In the genomic region with DNA sequence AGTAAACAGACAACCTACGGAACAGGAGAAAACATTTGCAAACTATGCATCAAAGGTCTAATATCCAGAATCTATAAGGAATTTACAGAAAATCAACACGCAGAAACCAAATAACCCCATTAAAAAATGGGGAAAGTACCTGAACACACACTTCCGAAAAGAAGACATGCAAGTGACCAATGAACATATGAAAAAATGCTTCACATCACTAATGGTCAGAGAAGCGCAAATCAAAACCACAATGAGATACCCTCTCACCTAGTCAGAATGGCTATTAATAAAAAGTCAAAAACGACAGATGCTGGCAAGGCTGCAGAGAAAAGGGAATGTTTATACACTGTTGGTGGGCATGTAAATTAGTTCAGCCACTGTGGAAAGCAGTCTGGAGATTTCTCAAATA, we compare ENCODE assay signal across 24 cellular contexts. TPM values are rescaled to one million over a fixed set of nuclear protein-coding genes. Genes with fewer than 3 reads are reported as not detected.
A peak's percentile ranks its signal among the peaks of the same experiment; 100 is the strongest.
DNase-seq lines count a peak whose midpoint lies in the region; ATAC-seq, FAIRE-seq and TF ChIP-seq lines count a peak whose summit lies in the region.
"Had no signal": no experiment of that assay in that cellular context is flagged by ENCODE, and none has a peak within 500 bp of the region (broad histone marks: within the 10 kb centered on the region; RNA-seq: fewer than 3 reads in every experiment).

No MANE protein-coding gene starts in this region.

- DNase-seq in activated T-cell treated with anti-CD3 and anti-CD28 coated beads, Interleukin-2, amount 50 U/mL, for 24 hours, result no peak
- no peak for DNase-seq in activated T-cell treated with anti-CD3 and anti-CD28 coated beads, Interleukin-2, amount 50 U/mL, for 48 hours
- DNase-seq in GM12878 (ENCODE audit: low read depth, low spot score) (peak; percentile 20), erythroblast (lab: John Stamatoyannopoulos, UW) (no peak), kidney (no peak), head of caudate nucleus (no peak)
- DNase-seq: Caco-2; CD4-positive, CD25-positive, alpha-beta regulatory T cell; CD8-positive, alpha-beta T cell; DMS153; DND-41; GM23248; H7; HCEC 1CT had no signal

- no peak for TF ChIP-seq RAD21 in GM12878 (IDR thresholded peaks at IDR 0.05; ENCODE audit: insufficient read depth, low read depth, low read length)

- WGBS in GM12878 (ENCODE audit: insufficient coverage, insufficient replicate concordance, low lambda C conversion rate, missing lambda C conversion rate), result 32% methylated on average over 5 of the region's 5 CpGs

- TF ChIP-seq POLR2A in GM12878 (IDR thresholded peaks at IDR 0.05; ENCODE audit: low read depth, low read length), result no peak
- no peak for TF ChIP-seq POLR2A in erythroblast (IDR thresholded peaks at IDR 0.05; ENCODE audit: low read length)

- H3K27me3 ChIP-seq in GM12878 (replicated peaks in 1 of 2; ENCODE audit: control insufficient read depth in 2 of 2, insufficient read depth in 2 of 2, low read length in 1 of 2), result no peaks in the 10 kb centered on the region
- H3K27me3 ChIP-seq: BLaER1 had no signal

- H3K4me3 Mint-ChIP-seq in activated T-cell treated with anti-CD3 and anti-CD28 coated beads, Interleukin-2, amount 50 U/mL, for 24 hours, result no peak overlapping the region
- H3K4me3 Mint-ChIP-seq: B cell; CD4-positive, CD25-positive, alpha-beta regulatory T cell; CD8-positive, alpha-beta T cell had no signal

- SMC1A ChIA-PET in GM12878 (lab: Charles Lee; ENCODE audit: uncharacterized antibody, unreplicated experiment), result interaction anchor here (0.6 to 1.1 kb wide), 3 partner anchors 15 to 333 kb away, joined by 3 read pairs; no protein-coding TSS in a partner anchor

- peaks cover 21% of the 10 kb centered on the region for H3K4me1 Mint-ChIP-seq in activated T-cell treated with anti-CD3 and anti-CD28 coated beads, Interleukin-2, amount 50 U/mL, for 24 hours (ENCODE audit: low read depth)

- H3K27me3 Mint-ChIP-seq in activated T-cell treated with anti-CD3 and anti-CD28 coated beads, Interleukin-2, amount 50 U/mL, for 24 hours, result no peaks in the 10 kb centered on the region
- H3K27me3 Mint-ChIP-seq: B cell; CD4-positive, CD25-positive, alpha-beta regulatory T cell had no signal

- TF ChIP-seq CTCF in GM12878 (IDR thresholded peaks at IDR 0.05 in 2 of 3, conservative IDR thresholded peaks at IDR 0.05 in 1 of 3; ENCODE audit: control insufficient read depth in 2 of 3, extremely low read depth in 1 of 3, insufficient read depth in 1 of 3, low read depth in 3 of 3, low read length in 3 of 3), result no peak
- TF ChIP-seq CTCF in kidney (IDR thresholded peaks at IDR 0.05; ENCODE audit: borderline replicate concordance, extremely low read depth, insufficient read depth), result no peak

- H3K36me3 Mint-ChIP-seq in activated T-cell treated with anti-CD3 and anti-CD28 coated beads, Interleukin-2, amount 50 U/mL, for 24 hours (ENCODE audit: low read depth), result peaks cover 30% of the 10 kb centered on the region

- H3K27ac ChIP-seq in GM12878 (ENCODE audit: control insufficient read depth, insufficient read depth), result no peak overlapping the region; the same call in 1 of the 2 replicates
- no peak overlapping the region for H3K27ac ChIP-seq in kidney (ENCODE audit: low read depth in 2 of 2, low read length in 2 of 2)
- H3K27ac ChIP-seq: 22Rv1, BLaER1, C4-2B, GM23248 had no signal

- in situ Hi-C loops in GM12878 (cut with MboI), result no loop called here

- peaks cover 13% of the 10 kb centered on the region for H3K9me3 Mint-ChIP-seq in activated T-cell treated with anti-CD3 and anti-CD28 coated beads, Interleukin-2, amount 50 U/mL, for 24 hours

- BruUV-seq in GM12878 (replicated peaks; lab: Mats Ljungman, UMichigan), result no TSS peak

- ATAC-seq in GM18502 (IDR thresholded peaks at IDR 0.05; ENCODE audit: poor library complexity, unreplicated experiment) (peak; percentile 42), HG02885 (IDR thresholded peaks at IDR 0.05; ENCODE audit: poor library complexity, unreplicated experiment) (peak; percentile 51), GM12878 (peak; percentile 85)
- ATAC-seq: CD8-positive, alpha-beta T cell had no signal

- H3K4me3 ChIP-seq in GM12878, result no peak overlapping the region
- no peak overlapping the region for H3K4me3 ChIP-seq in kidney (ENCODE audit: low read length in 2 of 2)
- H3K4me3 ChIP-seq: BLaER1, GM23248 had no signal

- H3K9me3 ChIP-seq in GM12878 (replicated peaks; ENCODE audit: control insufficient read depth, insufficient read depth, low read length), result no peaks in the 10 kb centered on the region; the same call in 1 of the 3 replicates
- H3K9me3 ChIP-seq in kidney (ENCODE audit: control insufficient read depth in 1 of 2, low read length in 2 of 2), result no peaks in the 10 kb centered on the region
- H3K9me3 ChIP-seq: Caco-2 had no signal

- POLR2A ChIA-PET in GM12878 (lab: Charles Lee), result no interaction called here

- FAIRE-seq in GM12878 (lab: Jason Lieb, UNC) (no peak), kidney (lab: Jason Lieb, UNC) (no peak)
- FAIRE-seq: A204.1, G401.6, GM19239, H1 had no signal

- RAD21 ChIA-PET in GM12878 (lab: Charles Lee; ENCODE audit: unreplicated experiment), result interaction anchor here (0.6 to 1.3 kb wide), 2 partner anchors 30 to 199 kb away, joined by 3 to 5 read pairs; no protein-coding TSS in a partner anchor

- H3K9ac ChIP-seq in GM12878 (ENCODE audit: control insufficient read depth, insufficient read depth, low read length), result no peak overlapping the region
- H3K9ac ChIP-seq in kidney (ENCODE audit: low read length in 2 of 2), result no peak overlapping the region
- H3K9ac ChIP-seq: BLaER1, GM23248 had no signal

- CTCF ChIA-PET in GM12878 (lab: Yijun Ruan, JAX), result interaction anchor here (0.6 to 1.4 kb wide), 3 partner anchors 11 to 278 kb away, joined by 3 to 4 read pairs (median 3); no protein-coding TSS in a partner anchor

- intact Hi-C loops in GM12878 (cut with micrococcal nuclease; ENCODE audit: unreplicated experiment) (loop anchor here (5.0 kb wide), 2 partner anchors 42 to 93 kb away; no protein-coding TSS in a partner anchor), kidney (cut with DNase I) (no loop called here), head of caudate nucleus (cut with DNase I) (no loop called here)

- peak overlapping the region; percentile 2 for H2AFZ ChIP-seq in GM12878 (ENCODE audit: control insufficient read depth, low read depth, low read length)
- H2AFZ ChIP-seq: GM23248 had no signal

- peaks cover 17% of the 10 kb centered on the region for H3K4me1 ChIP-seq in GM12878 (ENCODE audit: control insufficient read depth, insufficient read depth, low read length)
- H3K4me1 ChIP-seq in kidney (ENCODE audit: control insufficient read depth in 1 of 2, insufficient read depth in 1 of 2, low read depth in 1 of 2, low read length in 2 of 2), result no peaks in the 10 kb centered on the region
- H3K4me1 ChIP-seq: BLaER1, Caco-2 had no signal

- H3K36me3 ChIP-seq in GM12878 (ENCODE audit: control insufficient read depth in 2 of 2, insufficient read depth in 2 of 2, low read length in 1 of 2) (no peaks in the 10 kb centered on the region; a peak in 1 of 4 replicates), kidney (ENCODE audit: control insufficient read depth in 1 of 2, insufficient read depth in 2 of 2, low read length in 2 of 2) (peaks cover under 1 to 4% of the 10 kb centered on the region in 2 donors)

- H3K4me2 ChIP-seq in GM12878 (ENCODE audit: control insufficient read depth, insufficient read depth), result peak overlapping the region; percentile 22; the same call in 1 of the 2 replicates
- H3K4me2 ChIP-seq: BLaER1 had no signal

- H3K27ac Mint-ChIP-seq in activated T-cell treated with anti-CD3 and anti-CD28 coated beads, Interleukin-2, amount 50 U/mL, for 24 hours, result peak overlapping the region; percentile 60
- H3K27ac Mint-ChIP-seq: B cell; CD4-positive, CD25-positive, alpha-beta regulatory T cell; CD8-positive, alpha-beta T cell had no signal

- H4K20me1 ChIP-seq in GM12878 (ENCODE audit: control insufficient read depth, insufficient read depth), result no peaks in the 10 kb centered on the region
- H4K20me1 ChIP-seq: BLaER1 had no signal

- no peaks in the 10 kb centered on the region for H3K79me2 ChIP-seq in GM12878 (ENCODE audit: control insufficient read depth, insufficient read depth, low read length)

- TF ChIP-seq EP300 in GM12878 (IDR thresholded peaks at IDR 0.05; ENCODE audit: borderline replicate concordance in 1 of 2, control insufficient read depth in 1 of 2, low read depth in 2 of 2, low read length in 2 of 2), result 0 out of 4 replicates have a peak, but pooled peaks of 1 of the 2 experiments have one; percentile 23

RNA-seq across cellular contexts. Expression of gene SLC25A15, which starts 29.5 kb away (rescaled TPM):
- total RNA-seq in GM12878 (2013; cell fraction: nucleolus; rRNA removed), result 5.0 and 5.8 TPM in 2 replicates
- total RNA-seq in GM12878 (2014; rRNA removed) (20.6 and 25.0 TPM in 2 replicates), GM12878 (2014; rRNA removed; fragmentation: Illumina TruSeq; extraction: Trizol) (14.8 and 15.7 TPM in 2 replicates), GM12878 (2021) (16.0 and 18.5 TPM in 2 replicates), kidney (7.7 TPM)
- polyA plus RNA-seq in GM12878 (2011; ENCODE audit: low read depth), result 2.3 TPM
- polyA plus RNA-seq in GM12878 (2011; rRNA removed) (9.1 and 11.6 TPM in 2 replicates), GM12878 (2014; fragmentation: Illumina TruSeq; extraction: Trizol) (11.8 and 13.6 TPM in 2 replicates), GM12878 (2014; fragmentation: Nextera tagmentation; extraction: Ambion mirVana) (1 to 10 TPM; 2.7 to 3.6 TPM), GM12878 (2014; rRNA removed) (14.6 and 15.1 TPM in 2 replicates), GM12878 (2016; fragmentation: Nextera tagmentation; extraction: Ambion mirVana) (10 to 100 TPM; 19.6 to 20.5 TPM), kidney (ENCODE audit: insufficient read depth, low read depth, low replicate concordance) (5.4 TPM)
- 7.8 and 8.6 TPM in 2 replicates for polyA plus RNA-seq in GM12878 (2011; cell fraction: cytosol; rRNA removed)
- 4.3 and 4.5 TPM in 2 replicates for polyA plus RNA-seq in GM12878 (2011; cell fraction: nucleus; rRNA removed)
- 5.1 and 6.8 TPM in 2 replicates for polyA plus RNA-seq in GM12878 (2012)
- 10.9 and 19.0 TPM in 2 replicates for polyA minus RNA-seq in GM12878 (2011; rRNA and poly(A)+ RNA removed)
- polyA minus RNA-seq in GM12878 (2011; cell fraction: cytosol; rRNA and poly(A)+ RNA removed), result 6.3 TPM in 2 replicates
- polyA minus RNA-seq in GM12878 (2011; cell fraction: nucleus; rRNA and poly(A)+ RNA removed), result 1.7 and 2.5 TPM in 2 replicates

RNA-seq across cellular contexts. Expression of gene MRPS31, which starts 47.9 kb away (rescaled TPM):
- 47.7 and 57.4 TPM in 2 replicates for total RNA-seq in GM12878 (2013; cell fraction: nucleolus; rRNA removed)
- total RNA-seq in GM12878 (2014; rRNA removed), result 20.3 and 21.9 TPM in 2 replicates
- 41.9 and 45.4 TPM in 2 replicates for total RNA-seq in GM12878 (2014; rRNA removed; fragmentation: Illumina TruSeq; extraction: Trizol)
- 25.8 and 27.1 TPM in 2 replicates for total RNA-seq in GM12878 (2021)
- polyA plus RNA-seq in GM12878 (2011; ENCODE audit: low read depth), result 19.2 TPM
- polyA plus RNA-seq in GM12878 (2011; rRNA removed), result 41.4 and 58.2 TPM in 2 replicates
- 12.9 and 16.4 TPM in 2 replicates for polyA plus RNA-seq in GM12878 (2011; cell fraction: cytosol; rRNA removed)
- polyA plus RNA-seq in GM12878 (2011; cell fraction: nucleus; rRNA removed), result 35.3 and 38.7 TPM in 2 replicates
- polyA plus RNA-seq in GM12878 (2012), result 26.6 and 29.0 TPM in 2 replicates
- 44.3 and 53.7 TPM in 2 replicates for polyA plus RNA-seq in GM12878 (2014; fragmentation: Illumina TruSeq; extraction: Trizol)
- 10 to 100 TPM; 50.6 to 60.9 TPM for polyA plus RNA-seq in GM12878 (2014; fragmentation: Nextera tagmentation; extraction: Ambion mirVana)
- polyA plus RNA-seq in GM12878 (2014; rRNA removed), result 27.5 and 33.7 TPM in 2 replicates
- polyA plus RNA-seq in GM12878 (2016; fragmentation: Nextera tagmentation; extraction: Ambion mirVana), result 10 to 100 TPM; 47.8 to 56.3 TPM
- 10.3 and 12.1 TPM in 2 replicates for polyA minus RNA-seq in GM12878 (2011; rRNA and poly(A)+ RNA removed)
- polyA minus RNA-seq in GM12878 (2011; cell fraction: cytosol; rRNA and poly(A)+ RNA removed), result 4.9 and 6.4 TPM in 2 replicates
- 10.9 and 15.6 TPM in 2 replicates for polyA minus RNA-seq in GM12878 (2011; cell fraction: nucleus; rRNA and poly(A)+ RNA removed)
- 24.3 TPM for total RNA-seq in kidney
- 47.3 TPM for polyA plus RNA-seq in kidney (ENCODE audit: insufficient read depth, low read depth, low replicate concordance)
